Comparison of ENCODE assay signal across 1 cellular context in the genomic region with DNA sequence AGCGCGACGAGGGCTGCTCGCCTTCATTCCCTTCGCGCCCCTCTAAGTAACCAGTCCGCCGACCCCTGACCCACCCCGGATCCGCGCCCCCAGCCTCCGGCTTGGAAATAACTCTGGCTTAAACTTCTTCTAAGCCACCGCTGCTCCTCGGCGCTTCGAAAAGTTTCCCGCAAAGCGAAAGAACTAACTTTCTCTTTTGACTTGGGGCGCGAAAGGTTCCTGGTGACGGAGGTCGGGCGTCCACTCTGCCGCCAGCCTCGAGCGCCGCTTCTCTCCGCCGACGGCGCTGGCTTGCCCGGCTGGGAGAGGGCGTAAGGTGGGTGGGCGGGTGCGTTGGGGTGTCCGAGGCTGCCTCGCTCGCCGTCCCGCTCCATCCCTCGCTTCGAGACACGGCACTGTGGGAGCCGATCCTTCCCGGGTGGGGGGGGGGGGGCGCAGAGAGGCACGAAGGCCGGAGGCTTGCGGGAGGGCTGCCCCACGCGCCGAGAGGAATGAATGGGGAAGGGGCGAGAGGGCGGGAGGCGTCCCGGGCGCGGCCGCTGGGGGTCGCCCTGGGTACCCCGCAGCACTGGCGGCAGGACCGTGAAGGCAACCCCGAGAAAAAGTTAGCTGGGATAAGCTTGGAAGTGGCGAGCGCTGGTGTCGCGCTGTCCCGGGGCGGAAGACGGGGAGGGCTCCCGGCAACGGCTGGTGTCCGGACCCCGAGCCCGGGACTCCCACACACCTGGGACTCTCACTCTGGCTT.
TF ChIP-seq lines count a peak whose summit lies in the region.

No MANE protein-coding gene starts in this region.

TF ChIP-seq in K562, 482 proteins besides CTCF, POLR2A, EP300 and RAD21 (continued from another document and continues in another):
- TF ChIP-seq ZNF79 (CRISPR knock-in tag; IDR thresholded peaks at IDR 0.05; ENCODE audit: low read depth) (no peak), RCOR1 (IDR thresholded peaks at IDR 0.05; ENCODE audit: borderline replicate concordance in 1 of 2, low read depth in 2 of 2, low read length in 2 of 2) (no peak), ADNP (tag; IDR thresholded peaks at IDR 0.05) (no peak), NEUROD1 (IDR thresholded peaks at IDR 0.05; ENCODE audit: borderline replicate concordance, low read depth, low read length, partially characterized antibody) (no peak), MCM5 (IDR thresholded peaks at IDR 0.05; ENCODE audit: low read depth) (no peak), GTF2A2 (tag; IDR thresholded peaks at IDR 0.05) (peak; percentile 85), ZC3H4 (CRISPR knock-in tag; IDR thresholded peaks at IDR 0.05; ENCODE audit: borderline replicate concordance) (peak; percentile 98), KAT7 (CRISPR knock-in tag; IDR thresholded peaks at IDR 0.05; ENCODE audit: borderline replicate concordance) (0 out of 2 replicates have a peak, but pooled peaks have one; percentile 35), TEAD4 (IDR thresholded peaks at IDR 0.05; ENCODE audit: low read length) (no peak), TEAD4 (CRISPR knock-in tag; IDR thresholded peaks at IDR 0.05; ENCODE audit: borderline replicate concordance) (0 out of 2 replicates have a peak, but pooled peaks have one; percentile 8), LCOR (CRISPR knock-in tag; IDR thresholded peaks at IDR 0.05) (0 out of 2 replicates have a peak, but pooled peaks have one; percentile 55), ZBTB17 (CRISPR knock-in tag; IDR thresholded peaks at IDR 0.05) (peak; percentile 46; the same call in 1 of the 2 replicates), TOE1 (IDR thresholded peaks at IDR 0.05; ENCODE audit: borderline replicate concordance) (no peak), TOE1 (CRISPR knock-in tag; IDR thresholded peaks at IDR 0.05; ENCODE audit: borderline replicate concordance, low read depth) (no peak), ZNF175 (CRISPR knock-in tag; IDR thresholded peaks at IDR 0.05; ENCODE audit: low read depth) (0 out of 2 replicates have a peak, but pooled peaks have one; percentile 19), EWSR1 (IDR thresholded peaks at IDR 0.05; ENCODE audit: borderline replicate concordance, low read depth, partially characterized antibody) (no peak), CCNT2 (IDR thresholded peaks at IDR 0.05; ENCODE audit: borderline replicate concordance, extremely low read depth, insufficient read length, low read depth, low read length) (peak; percentile 70), NCOA6 (IDR thresholded peaks at IDR 0.05) (peak; percentile 50; the same call in 1 of the 2 replicates), EGR1 (conservative IDR thresholded peaks at IDR 0.05) (peak; percentile 1; the same call in 1 of the 2 replicates), ZBTB7A (IDR thresholded peaks at IDR 0.05; ENCODE audit: borderline replicate concordance, control insufficient read depth, low read depth, low read length) (peak; percentile 96), GATA2 (CRISPR knock-in tag; IDR thresholded peaks at IDR 0.05) (no peak), FOXM1 (IDR thresholded peaks at IDR 0.05; ENCODE audit: low read depth) (no peak), FOXM1 (CRISPR knock-in tag; IDR thresholded peaks at IDR 0.05; ENCODE audit: low read depth) (no peak), GATAD2B (IDR thresholded peaks at IDR 0.05; ENCODE audit: borderline replicate concordance) (peak; percentile 67; the same call in 1 of the 2 replicates), TCF7 (IDR thresholded peaks at IDR 0.05; ENCODE audit: borderline replicate concordance) (0 out of 2 replicates have a peak, but pooled peaks have one; percentile 29), ZFP1 (CRISPR knock-in tag; IDR thresholded peaks at IDR 0.05) (0 out of 2 replicates have a peak, but pooled peaks have one; percentile 12), SP1 (CRISPR knock-in tag; IDR thresholded peaks at IDR 0.05) (peak; percentile 15; the same call in 1 of the 2 replicates), PHB (CRISPR knock-in tag; IDR thresholded peaks at IDR 0.05) (peak; percentile 76; the same call in 1 of the 2 replicates), PCBP1 (IDR thresholded peaks at IDR 0.05; ENCODE audit: low read depth, low read length, poor library complexity, severe bottlenecking) (peak; percentile 92), ATF4 (CRISPR knock-in tag; IDR thresholded peaks at IDR 0.05) (0 out of 2 replicates have a peak, but pooled peaks have one; percentile 31), ARID2 (IDR thresholded peaks at IDR 0.05) (peak; percentile 27; the same call in 1 of the 2 replicates), ETV6 (IDR thresholded peaks at IDR 0.05; ENCODE audit: borderline replicate concordance in 1 of 2, low read depth in 2 of 2, low read length in 1 of 2) (no peak), ETV6 (CRISPR knock-in tag; IDR thresholded peaks at IDR 0.05; ENCODE audit: borderline replicate concordance) (0 out of 2 replicates have a peak, but pooled peaks have one; percentile 31), ZNF133 (CRISPR knock-in tag; IDR thresholded peaks at IDR 0.05) (no peak), FUS (optimal IDR thresholded peaks at IDR 0.05; ENCODE audit: low read depth, low read length) (peak; percentile 62)
- TF ChIP-seq, protein P1, sequence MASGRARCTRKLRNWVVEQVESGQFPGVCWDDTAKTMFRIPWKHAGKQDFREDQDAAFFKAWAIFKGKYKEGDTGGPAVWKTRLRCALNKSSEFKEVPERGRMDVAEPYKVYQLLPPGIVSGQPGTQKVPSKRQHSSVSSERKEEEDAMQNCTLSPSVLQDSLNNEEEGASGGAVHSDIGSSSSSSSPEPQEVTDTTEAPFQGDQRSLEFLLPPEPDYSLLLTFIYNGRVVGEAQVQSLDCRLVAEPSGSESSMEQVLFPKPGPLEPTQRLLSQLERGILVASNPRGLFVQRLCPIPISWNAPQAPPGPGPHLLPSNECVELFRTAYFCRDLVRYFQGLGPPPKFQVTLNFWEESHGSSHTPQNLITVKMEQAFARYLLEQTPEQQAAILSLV (tag; IDR thresholded peaks at IDR 0.05): no peak
- TF ChIP-seq, protein P2, sequence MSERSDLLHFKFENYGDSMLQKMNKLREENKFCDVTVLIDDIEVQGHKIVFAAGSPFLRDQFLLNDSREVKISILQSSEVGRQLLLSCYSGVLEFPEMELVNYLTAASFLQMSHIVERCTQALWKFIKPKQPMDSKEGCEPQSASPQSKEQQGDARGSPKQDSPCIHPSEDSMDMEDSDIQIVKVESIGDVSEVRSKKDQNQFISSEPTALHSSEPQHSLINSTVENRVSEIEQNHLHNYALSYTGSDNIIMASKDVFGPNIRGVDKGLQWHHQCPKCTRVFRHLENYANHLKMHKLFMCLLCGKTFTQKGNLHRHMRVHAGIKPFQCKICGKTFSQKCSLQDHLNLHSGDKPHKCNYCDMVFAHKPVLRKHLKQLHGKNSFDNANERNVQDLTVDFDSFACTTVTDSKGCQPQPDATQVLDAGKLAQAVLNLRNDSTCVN (CRISPR knock-in tag; IDR thresholded peaks at IDR 0.05): 0 out of 2 replicates have a peak, but pooled peaks have one; percentile 47
- TF ChIP-seq, protein P3, sequence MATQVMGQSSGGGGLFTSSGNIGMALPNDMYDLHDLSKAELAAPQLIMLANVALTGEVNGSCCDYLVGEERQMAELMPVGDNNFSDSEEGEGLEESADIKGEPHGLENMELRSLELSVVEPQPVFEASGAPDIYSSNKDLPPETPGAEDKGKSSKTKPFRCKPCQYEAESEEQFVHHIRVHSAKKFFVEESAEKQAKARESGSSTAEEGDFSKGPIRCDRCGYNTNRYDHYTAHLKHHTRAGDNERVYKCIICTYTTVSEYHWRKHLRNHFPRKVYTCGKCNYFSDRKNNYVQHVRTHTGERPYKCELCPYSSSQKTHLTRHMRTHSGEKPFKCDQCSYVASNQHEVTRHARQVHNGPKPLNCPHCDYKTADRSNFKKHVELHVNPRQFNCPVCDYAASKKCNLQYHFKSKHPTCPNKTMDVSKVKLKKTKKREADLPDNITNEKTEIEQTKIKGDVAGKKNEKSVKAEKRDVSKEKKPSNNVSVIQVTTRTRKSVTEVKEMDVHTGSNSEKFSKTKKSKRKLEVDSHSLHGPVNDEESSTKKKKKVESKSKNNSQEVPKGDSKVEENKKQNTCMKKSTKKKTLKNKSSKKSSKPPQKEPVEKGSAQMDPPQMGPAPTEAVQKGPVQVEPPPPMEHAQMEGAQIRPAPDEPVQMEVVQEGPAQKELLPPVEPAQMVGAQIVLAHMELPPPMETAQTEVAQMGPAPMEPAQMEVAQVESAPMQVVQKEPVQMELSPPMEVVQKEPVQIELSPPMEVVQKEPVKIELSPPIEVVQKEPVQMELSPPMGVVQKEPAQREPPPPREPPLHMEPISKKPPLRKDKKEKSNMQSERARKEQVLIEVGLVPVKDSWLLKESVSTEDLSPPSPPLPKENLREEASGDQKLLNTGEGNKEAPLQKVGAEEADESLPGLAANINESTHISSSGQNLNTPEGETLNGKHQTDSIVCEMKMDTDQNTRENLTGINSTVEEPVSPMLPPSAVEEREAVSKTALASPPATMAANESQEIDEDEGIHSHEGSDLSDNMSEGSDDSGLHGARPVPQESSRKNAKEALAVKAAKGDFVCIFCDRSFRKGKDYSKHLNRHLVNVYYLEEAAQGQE (CRISPR knock-in tag; IDR thresholded peaks at IDR 0.05; ENCODE audit: low read depth): peak; percentile 78; the same call in 1 of the 2 replicates
- TF ChIP-seq, protein P4, sequence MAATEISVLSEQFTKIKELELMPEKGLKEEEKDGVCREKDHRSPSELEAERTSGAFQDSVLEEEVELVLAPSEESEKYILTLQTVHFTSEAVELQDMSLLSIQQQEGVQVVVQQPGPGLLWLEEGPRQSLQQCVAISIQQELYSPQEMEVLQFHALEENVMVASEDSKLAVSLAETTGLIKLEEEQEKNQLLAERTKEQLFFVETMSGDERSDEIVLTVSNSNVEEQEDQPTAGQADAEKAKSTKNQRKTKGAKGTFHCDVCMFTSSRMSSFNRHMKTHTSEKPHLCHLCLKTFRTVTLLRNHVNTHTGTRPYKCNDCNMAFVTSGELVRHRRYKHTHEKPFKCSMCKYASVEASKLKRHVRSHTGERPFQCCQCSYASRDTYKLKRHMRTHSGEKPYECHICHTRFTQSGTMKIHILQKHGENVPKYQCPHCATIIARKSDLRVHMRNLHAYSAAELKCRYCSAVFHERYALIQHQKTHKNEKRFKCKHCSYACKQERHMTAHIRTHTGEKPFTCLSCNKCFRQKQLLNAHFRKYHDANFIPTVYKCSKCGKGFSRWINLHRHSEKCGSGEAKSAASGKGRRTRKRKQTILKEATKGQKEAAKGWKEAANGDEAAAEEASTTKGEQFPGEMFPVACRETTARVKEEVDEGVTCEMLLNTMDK (IDR thresholded peaks at IDR 0.05; ENCODE audit: borderline replicate concordance, insufficient read depth, low read depth, low read length, poor library complexity, severe bottlenecking): peak; percentile 83
- TF ChIP-seq, protein P5, sequence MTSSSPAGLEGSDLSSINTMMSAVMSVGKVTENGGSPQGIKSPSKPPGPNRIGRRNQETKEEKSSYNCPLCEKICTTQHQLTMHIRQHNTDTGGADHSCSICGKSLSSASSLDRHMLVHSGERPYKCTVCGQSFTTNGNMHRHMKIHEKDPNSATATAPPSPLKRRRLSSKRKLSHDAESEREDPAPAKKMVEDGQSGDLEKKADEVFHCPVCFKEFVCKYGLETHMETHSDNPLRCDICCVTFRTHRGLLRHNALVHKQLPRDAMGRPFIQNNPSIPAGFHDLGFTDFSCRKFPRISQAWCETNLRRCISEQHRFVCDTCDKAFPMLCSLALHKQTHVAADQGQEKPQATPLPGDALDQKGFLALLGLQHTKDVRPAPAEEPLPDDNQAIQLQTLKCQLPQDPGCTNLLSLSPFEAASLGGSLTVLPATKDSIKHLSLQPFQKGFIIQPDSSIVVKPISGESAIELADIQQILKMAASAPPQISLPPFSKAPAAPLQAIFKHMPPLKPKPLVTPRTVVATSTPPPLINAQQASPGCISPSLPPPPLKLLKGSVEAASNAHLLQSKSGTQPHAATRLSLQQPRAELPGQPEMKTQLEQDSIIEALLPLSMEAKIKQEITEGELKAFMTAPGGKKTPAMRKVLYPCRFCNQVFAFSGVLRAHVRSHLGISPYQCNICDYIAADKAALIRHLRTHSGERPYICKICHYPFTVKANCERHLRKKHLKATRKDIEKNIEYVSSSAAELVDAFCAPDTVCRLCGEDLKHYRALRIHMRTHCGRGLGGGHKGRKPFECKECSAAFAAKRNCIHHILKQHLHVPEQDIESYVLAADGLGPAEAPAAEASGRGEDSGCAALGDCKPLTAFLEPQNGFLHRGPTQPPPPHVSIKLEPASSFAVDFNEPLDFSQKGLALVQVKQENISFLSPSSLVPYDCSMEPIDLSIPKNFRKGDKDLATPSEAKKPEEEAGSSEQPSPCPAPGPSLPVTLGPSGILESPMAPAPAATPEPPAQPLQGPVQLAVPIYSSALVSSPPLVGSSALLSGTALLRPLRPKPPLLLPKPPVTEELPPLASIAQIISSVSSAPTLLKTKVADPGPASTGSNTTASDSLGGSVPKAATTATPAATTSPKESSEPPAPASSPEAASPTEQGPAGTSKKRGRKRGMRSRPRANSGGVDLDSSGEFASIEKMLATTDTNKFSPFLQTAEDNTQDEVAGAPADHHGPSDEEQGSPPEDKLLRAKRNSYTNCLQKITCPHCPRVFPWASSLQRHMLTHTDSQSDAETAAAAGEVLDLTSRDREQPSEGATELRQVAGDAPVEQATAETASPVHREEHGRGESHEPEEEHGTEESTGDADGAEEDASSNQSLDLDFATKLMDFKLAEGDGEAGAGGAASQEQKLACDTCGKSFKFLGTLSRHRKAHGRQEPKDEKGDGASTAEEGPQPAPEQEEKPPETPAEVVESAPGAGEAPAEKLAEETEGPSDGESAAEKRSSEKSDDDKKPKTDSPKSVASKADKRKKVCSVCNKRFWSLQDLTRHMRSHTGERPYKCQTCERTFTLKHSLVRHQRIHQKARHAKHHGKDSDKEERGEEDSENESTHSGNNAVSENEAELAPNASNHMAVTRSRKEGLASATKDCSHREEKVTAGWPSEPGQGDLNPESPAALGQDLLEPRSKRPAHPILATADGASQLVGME (CRISPR knock-in tag; IDR thresholded peaks at IDR 0.05): 0 out of 2 replicates have a peak, but pooled peaks have one; percentile 56
